ENCODE assay signal across 12 cellular contexts in the genomic region with DNA sequence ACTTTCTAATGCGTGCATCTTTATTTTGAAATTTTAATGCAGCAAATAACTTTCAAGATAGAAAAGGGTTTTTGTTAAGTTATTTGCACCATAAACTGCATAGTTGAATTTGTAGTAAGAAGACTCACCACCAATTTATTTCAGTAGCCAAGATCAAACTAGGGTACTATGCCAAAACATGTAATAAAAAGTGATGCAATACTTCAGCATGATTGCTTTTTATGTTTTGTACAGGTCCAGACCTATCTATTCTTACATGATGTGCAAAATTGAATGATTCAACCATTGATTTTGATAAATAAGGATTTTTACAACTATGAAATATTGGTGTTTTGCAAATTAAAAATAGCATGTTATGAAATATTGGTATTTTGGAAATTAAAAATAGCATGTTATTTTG. TPM values are rescaled to one million over a fixed set of nuclear protein-coding genes. Genes with fewer than 3 reads are reported as not detected.
DNase-seq lines count a peak whose midpoint lies in the region; ATAC-seq, FAIRE-seq and TF ChIP-seq lines count a peak whose summit lies in the region.
"Had no signal": no experiment of that assay in that cellular context is flagged by ENCODE, and none has a peak within 500 bp of the region (broad histone marks: within the 10 kb centered on the region; RNA-seq: fewer than 3 reads in every experiment).

No MANE protein-coding gene starts in this region.

- H3K9me3 Mint-ChIP-seq in astrocyte (ENCODE audit: unreplicated experiment), result peaks cover 4% of the 10 kb centered on the region
- H3K9me3 Mint-ChIP-seq: activated CD4-positive, alpha-beta T cell treated with anti-CD3 and anti-CD28 coated beads, Interleukin-2, amount 10 ng/mL, durations not matched to agents 24 days and 14 days had no signal

- no peak overlapping the region for H3K9ac ChIP-seq in astrocyte (ENCODE audit: low read length)

- peak in 3 of 4 donors; percentile 73 to 78 (median 73) for ATAC-seq in right lobe of liver
- ATAC-seq: lower lobe of right lung had no signal

- intact Hi-C loops in right lobe of liver (cut with DNase I), result loop anchor here in 1 of 2 donors (10.0 kb wide), 1 partner anchor 84 kb away; no protein-coding TSS in a partner anchor

- no peaks in the 10 kb centered on the region for H3K36me3 ChIP-seq in astrocyte (ENCODE audit: insufficient read depth, low read length)
- H3K36me3 ChIP-seq in right lobe of liver, result no peaks in the 10 kb centered on the region
- peaks cover 6% of the 10 kb centered on the region for H3K36me3 ChIP-seq in effector memory CD4-positive, alpha-beta T cell (ENCODE audit: control insufficient read depth, insufficient read depth, low read length)
- H3K36me3 ChIP-seq: lower lobe of right lung, Peyer's patch had no signal

- H4K20me1 ChIP-seq in astrocyte (ENCODE audit: insufficient read depth, low read length), result peaks cover 8% of the 10 kb centered on the region

- FAIRE-seq in astrocyte (lab: Jason Lieb, UNC), result peak; percentile 76

- H3K27me3 Mint-ChIP-seq in astrocyte (ENCODE audit: low read depth, unreplicated experiment), result no peaks in the 10 kb centered on the region
- H3K27me3 Mint-ChIP-seq: activated CD4-positive, alpha-beta T cell treated with anti-CD3 and anti-CD28 coated beads, Interleukin-2, amount 10 ng/mL, durations not matched to agents 24 days and 14 days had no signal

- peaks cover 39% of the 10 kb centered on the region for H3K4me1 Mint-ChIP-seq in astrocyte (ENCODE audit: low read depth, unreplicated experiment)

- H3K4me1 ChIP-seq in astrocyte (ENCODE audit: insufficient read depth, low read length), result no peaks in the 10 kb centered on the region
- peaks cover 0 to 31% (median 8%) of the 10 kb centered on the region in 4 donors for H3K4me1 ChIP-seq in right lobe of liver
- no peaks in the 10 kb centered on the region for H3K4me1 ChIP-seq in effector memory CD4-positive, alpha-beta T cell (ENCODE audit: control insufficient read depth, insufficient read depth, low read length, poor library complexity, severe bottlenecking)
- H3K4me1 ChIP-seq: Peyer's patch had no signal

- no peak overlapping the region for H2AFZ ChIP-seq in astrocyte (ENCODE audit: low read depth, low read length)

- no peak overlapping the region for H3K4me3 Mint-ChIP-seq in astrocyte (ENCODE audit: unreplicated experiment)
- H3K4me3 Mint-ChIP-seq: activated CD4-positive, alpha-beta T cell treated with anti-CD3 and anti-CD28 coated beads, Interleukin-2, amount 10 ng/mL, durations not matched to agents 24 days and 14 days had no signal

- no peaks in the 10 kb centered on the region for H3K27me3 ChIP-seq in astrocyte (ENCODE audit: insufficient read depth, low read length)
- H3K27me3 ChIP-seq in right lobe of liver, result no peaks in the 10 kb centered on the region
- no peaks in the 10 kb centered on the region for H3K27me3 ChIP-seq in effector memory CD4-positive, alpha-beta T cell (replicated peaks; ENCODE audit: control insufficient read depth, insufficient read depth, low read length, poor library complexity, severe bottlenecking)
- H3K27me3 ChIP-seq: Peyer's patch had no signal

- peak overlapping the region; percentile 94 for H3K27ac Mint-ChIP-seq in astrocyte (ENCODE audit: unreplicated experiment)
- H3K27ac Mint-ChIP-seq: activated CD4-positive, alpha-beta T cell treated with anti-CD3 and anti-CD28 coated beads, Interleukin-2, amount 10 ng/mL, durations not matched to agents 24 days and 14 days had no signal

- WGBS in right lobe of liver (ENCODE audit: insufficient coverage, low coverage, low lambda C conversion rate, missing lambda C conversion rate), result 86% methylated on average over 1 of the region's 1 CpG

- no peaks in the 10 kb centered on the region for H3K9me3 ChIP-seq in astrocyte (ENCODE audit: insufficient read depth, low read depth, low read length)
- no peaks in the 10 kb centered on the region for H3K9me3 ChIP-seq in right lobe of liver
- H3K9me3 ChIP-seq in effector memory CD4-positive, alpha-beta T cell (ENCODE audit: control insufficient read depth, low read length), result no peaks in the 10 kb centered on the region
- H3K9me3 ChIP-seq: lower lobe of right lung, Peyer's patch had no signal

- peaks cover 4% of the 10 kb centered on the region for H3K36me3 Mint-ChIP-seq in astrocyte (ENCODE audit: low read depth, unreplicated experiment)

- H3K79me2 ChIP-seq in astrocyte (ENCODE audit: insufficient read depth, low read length), result peaks cover 88% of the 10 kb centered on the region

- H3K4me2 ChIP-seq in astrocyte (ENCODE audit: low read length), result no peak overlapping the region

- no peak for TF ChIP-seq POLR2A in right lobe of liver (IDR thresholded peaks at IDR 0.05)

- H3K27ac ChIP-seq in astrocyte (ENCODE audit: low read depth, low read length), result no peak overlapping the region
- no peak overlapping the region for H3K27ac ChIP-seq in right lobe of liver
- H3K27ac ChIP-seq in effector memory CD4-positive, alpha-beta T cell (ENCODE audit: insufficient read depth, low read length, poor library complexity, severe bottlenecking), result no peak overlapping the region
- no peak overlapping the region for H3K27ac ChIP-seq in coronary artery
- H3K27ac ChIP-seq: lower lobe of right lung, Peyer's patch had no signal

- TF ChIP-seq CTCF in LNCaP clone FGC (IDR thresholded peaks at IDR 0.05; ENCODE audit: control insufficient read depth, extremely low read depth, insufficient read depth) (no peak), astrocyte (IDR thresholded peaks at IDR 0.05; ENCODE audit: insufficient read depth, low read depth, low read length) (no peak), right lobe of liver (IDR thresholded peaks at IDR 0.05) (no peak), coronary artery (IDR thresholded peaks at IDR 0.05) (no peak)

- peak; percentile 44 for DNase-seq in EH (ENCODE audit: low read depth)
- peak; percentile 21 for DNase-seq in LNCaP clone FGC (ENCODE audit: low read depth)
- DNase-seq in astrocyte (ENCODE audit: low read depth), result peak; percentile 65
- DNase-seq in right lobe of liver, result no peak
- DNase-seq in SHP77 (lab: John Stamatoyannopoulos, UW), result no peak
- DNase-seq in effector memory CD4-positive, alpha-beta T cell, result no peak
- DNase-seq in coronary artery (ENCODE audit: low spot score), result no peak
- DNase-seq in NCI-H1092 (lab: John Stamatoyannopoulos, UW), result no peak
- DNase-seq: activated CD4-positive, alpha-beta T cell treated with anti-CD3 and anti-CD28 coated beads, Interleukin-2, amount 10 ng/mL, durations not matched to agents 24 days and 14 days; aorta; lower lobe of right lung; Peyer's patch had no signal

- H3K4me3 ChIP-seq in LNCaP clone FGC (ENCODE audit: low read depth, low read length) (no peak overlapping the region), astrocyte (ENCODE audit: insufficient read depth, low read depth, low read length) (no peak overlapping the region), right lobe of liver (no peak overlapping the region), coronary artery (no peak overlapping the region)
- no peak overlapping the region for H3K4me3 ChIP-seq in effector memory CD4-positive, alpha-beta T cell (ENCODE audit: insufficient read depth, low read depth, low read length, poor library complexity, severe bottlenecking)
- H3K4me3 ChIP-seq: lower lobe of right lung, Peyer's patch had no signal

RNA-seq across cellular contexts. Expression of a gene that starts 26.7 kb away (rescaled TPM):
- total RNA-seq in astrocyte, result 66.2 and 68.1 TPM in 2 replicates
- total RNA-seq in right lobe of liver, result 10 to 100 TPM; 21.7 to 31.8 (median 26.8) TPM

Comparison
In these comparisons a context has a peak if more than half of its experiments do, and no peak if none do; other contexts are left out.
1. DNase-seq: peak in EH (single experiment), LNCaP clone FGC (single experiment) and astrocyte (single experiment); none in right lobe of liver (0 of 3), SHP77 (0 of 2), effector memory CD4-positive, alpha-beta T cell (0 of 3), coronary artery (single experiment) and NCI-H1092 (single experiment).